Comparison of ENCODE assay signal across 9 cellular contexts in genomic region chr10:8365935-8366911, GRCh38.
DNase-seq lines count a peak whose midpoint lies in the region; ATAC-seq, FAIRE-seq and TF ChIP-seq lines count a peak whose summit lies in the region.
"Had no signal": no experiment of that assay in that cellular context is flagged by ENCODE, and none has a peak within 500 bp of the region (broad histone marks: within the 10 kb centered on the region; RNA-seq: fewer than 3 reads in every experiment).

No MANE protein-coding gene starts in this region.

- DNase-seq in T1000 (lab: John Stamatoyannopoulos, UW) (peak; percentile 83), choroid plexus epithelial cell (ENCODE audit: low read depth) (peak; percentile 68), GM19239 (ENCODE audit: insufficient read length, low spot score) (no peak), C1 segment of cervical spinal cord (lab: John Stamatoyannopoulos, UW) (no peak)
- DNase-seq in stimulated activated CD4-positive, alpha-beta T cell treated with anti-CD3 and anti-CD28 coated beads, Interleukin-4, amount 100 ng/mL, for 4 hours, result peak; percentile 27 to 44

- ATAC-seq in GM18868 (IDR thresholded peaks at IDR 0.05; ENCODE audit: unreplicated experiment) (peak; percentile 52), HG03342 (IDR thresholded peaks at IDR 0.05; ENCODE audit: unreplicated experiment) (no peak), SK-N-SH treated with all-trans-retinoic acid at 6 μM for 48 hours (no peak)

- H3K4me3 ChIP-seq in choroid plexus epithelial cell (ENCODE audit: low read depth, low read length), result no peak overlapping the region
- H3K4me3 ChIP-seq: SK-N-MC had no signal

- no peak for TF ChIP-seq CTCF in choroid plexus epithelial cell (conservative IDR thresholded peaks at IDR 0.05; ENCODE audit: low read depth, low read length)

- no peak for FAIRE-seq in GM19239 (lab: Jason Lieb, UNC)

TF ChIP-seq in SK-N-SH treated with all-trans-retinoic acid at 6 μM for 48 hours, 23 proteins besides CTCF, POLR2A, EP300 and RAD21:
- TF ChIP-seq BACH2 (CRISPR knock-in tag; IDR thresholded peaks at IDR 0.05; ENCODE audit: borderline replicate concordance), result no peak
- no peak for TF ChIP-seq SNAI2 (CRISPR knock-in tag; IDR thresholded peaks at IDR 0.05)
- no peak for TF ChIP-seq ZNF70 (CRISPR knock-in tag; IDR thresholded peaks at IDR 0.05)
- TF ChIP-seq CSDC2 (CRISPR knock-in tag; IDR thresholded peaks at IDR 0.05), result no peak
- no peak for TF ChIP-seq TCF4 (CRISPR knock-in tag; IDR thresholded peaks at IDR 0.05; ENCODE audit: borderline replicate concordance)
- no peak for TF ChIP-seq OSR1 (CRISPR knock-in tag; IDR thresholded peaks at IDR 0.05)
- no peak for TF ChIP-seq TSHZ2 (CRISPR knock-in tag; IDR thresholded peaks at IDR 0.05)
- TF ChIP-seq ESRRG (CRISPR knock-in tag; IDR thresholded peaks at IDR 0.05), result no peak
- TF ChIP-seq CSRNP3 (CRISPR knock-in tag; IDR thresholded peaks at IDR 0.05), result no peak
- TF ChIP-seq ISL1 (CRISPR knock-in tag; IDR thresholded peaks at IDR 0.05), result no peak
- no peak for TF ChIP-seq ZNF8 (CRISPR knock-in tag; IDR thresholded peaks at IDR 0.05)
- TF ChIP-seq ZC3H10 (CRISPR knock-in tag; IDR thresholded peaks at IDR 0.05), result no peak
- no peak for TF ChIP-seq PATZ1 (CRISPR knock-in tag; IDR thresholded peaks at IDR 0.05; ENCODE audit: borderline replicate concordance)
- TF ChIP-seq ARNTL (CRISPR knock-in tag; IDR thresholded peaks at IDR 0.05; ENCODE audit: borderline replicate concordance, low read depth), result no peak
- TF ChIP-seq GLIS3 (CRISPR knock-in tag; IDR thresholded peaks at IDR 0.05), result no peak
TF ChIP-seq in SK-N-SH treated with all-trans-retinoic acid at 6 μM for 48 hours: peak in this region for 0.

Comparison
In these comparisons a context has a peak if more than half of its experiments do, and no peak if none do; other contexts are left out.
1. DNase-seq: peak in T1000 (single experiment), choroid plexus epithelial cell (single experiment) and stimulated activated CD4-positive, alpha-beta T cell treated with anti-CD3 and anti-CD28 coated beads, Interleukin-4, amount 100 ng/mL, for 4 hours (2 of 2); none in GM19239 (single experiment) and C1 segment of cervical spinal cord (0 of 14).